Comparison of ENCODE assay signal across 8 cellular contexts in genomic region chr1:209850342-209850979, GRCh38. TPM values are rescaled to one million over a fixed set of nuclear protein-coding genes. Genes with fewer than 3 reads are reported as not detected.
A peak's percentile ranks its signal among the peaks of the same experiment; 100 is the strongest.
DNase-seq lines count a peak whose midpoint lies in the region; ATAC-seq and TF ChIP-seq lines count a peak whose summit lies in the region.

No MANE protein-coding gene starts in this region.

- no peaks in the 10 kb centered on the region for H4K20me1 ChIP-seq in SU-DHL-6 (ENCODE audit: low read depth, low read length)

- POLR2A ChIA-PET in Caco-2 (lab: Charles Lee) = no interaction called here

- no peak overlapping the region for H2AFZ ChIP-seq in SU-DHL-6 (ENCODE audit: low read depth, low read length, severe bottlenecking)

- H3K27ac ChIP-seq in SU-DHL-6 (ENCODE audit: low read depth, low read length) (no peak overlapping the region), dorsolateral prefrontal cortex (peak overlapping the region in 24 of 59 donors; percentile 6 to 72 (median 47))

- H3K9me3 ChIP-seq in Caco-2 = no peaks in the 10 kb centered on the region
- no peaks in the 10 kb centered on the region for H3K9me3 ChIP-seq in MG63
- no peaks in the 10 kb centered on the region for H3K9me3 ChIP-seq in SU-DHL-6 (ENCODE audit: insufficient read depth, low read length)

- H3F3A ChIP-seq in SU-DHL-6 (ENCODE audit: insufficient read depth) = no peaks in the 10 kb centered on the region

- H3K79me2 ChIP-seq in SU-DHL-6 (ENCODE audit: insufficient read depth, low read length) = peaks cover 5% of the 10 kb centered on the region; the same call in 1 of the 2 replicates

- H3K36me3 ChIP-seq in Caco-2 (ENCODE audit: control insufficient read depth, insufficient read depth, low read length) (peaks cover 3% of the 10 kb centered on the region), MG63 (peaks cover 85% of the 10 kb centered on the region), SU-DHL-6 (ENCODE audit: low read length) (peaks cover 29% of the 10 kb centered on the region)

- peak; percentile 66 to 74 for DNase-seq in Caco-2
- DNase-seq in MG63 = peak; percentile 44
- peak; percentile 51 to 92 (median 85) for DNase-seq in dorsolateral prefrontal cortex
- no peak for DNase-seq in NCI-H345 treated with DMSO at 0.1 percent for 48 hours (lab: John Stamatoyannopoulos, UW; ENCODE audit: unreplicated experiment)

- H3K4me1 ChIP-seq in Caco-2 = no peaks in the 10 kb centered on the region

- H3K4me1 Mint-ChIP-seq in Caco-2 (ENCODE audit: low read depth, unreplicated experiment) = no peaks in the 10 kb centered on the region
- H3K4me1 Mint-ChIP-seq in nephron = no peaks in the 10 kb centered on the region

- H3K36me3 Mint-ChIP-seq in Caco-2 (ENCODE audit: insufficient read depth, unreplicated experiment) = peaks cover 71% of the 10 kb centered on the region
- H3K36me3 Mint-ChIP-seq in nephron (ENCODE audit: low read depth) = peaks cover 47% of the 10 kb centered on the region

- TF ChIP-seq CTCF in Caco-2 (IDR thresholded peaks at IDR 0.05; ENCODE audit: insufficient read depth in 1 of 2, low read depth in 1 of 2, low read length in 1 of 2, severe bottlenecking in 1 of 2, unreplicated experiment in 1 of 2) = peak; percentile 74 to 79
- TF ChIP-seq CTCF in SU-DHL-6 (IDR thresholded peaks at IDR 0.05; ENCODE audit: insufficient read depth, low read length, poor library complexity, severe bottlenecking) = peak; percentile 57
- TF ChIP-seq CTCF in dorsolateral prefrontal cortex (IDR thresholded peaks at IDR 0.05 in 54 of 56, conservative IDR thresholded peaks at IDR 0.05 in 2 of 56; ENCODE audit: low read depth in 1 of 56, partially characterized antibody in 56 of 56) = peak; percentile 32 to 90 (median 74)
- TF ChIP-seq CTCF in nephron (IDR thresholded peaks at IDR 0.05; ENCODE audit: unreplicated experiment in 3 of 3) = peak; percentile 37 to 48 (median 47)

- H3K4me3 Mint-ChIP-seq in Caco-2 (ENCODE audit: unreplicated experiment) (no peak overlapping the region), nephron (no peak overlapping the region)

- no peak overlapping the region for H3K4me3 ChIP-seq in Caco-2 (ENCODE audit: low read depth, low read length)
- H3K4me3 ChIP-seq in MG63 = no peak overlapping the region
- H3K4me3 ChIP-seq in SU-DHL-6 (ENCODE audit: insufficient read depth, low read length, poor library complexity, severe bottlenecking) = no peak overlapping the region
- H3K4me3 ChIP-seq in dorsolateral prefrontal cortex = no peak overlapping the region

- CTCF ChIA-PET in Caco-2 (lab: Charles Lee) = no interaction called here

- H3K4me2 ChIP-seq in SU-DHL-6 (ENCODE audit: low read depth, low read length, poor library complexity, severe bottlenecking) = no peak overlapping the region

- H3K27me3 Mint-ChIP-seq in Caco-2 (ENCODE audit: insufficient read depth, unreplicated experiment) (no peaks in the 10 kb centered on the region), nephron (ENCODE audit: low read depth) (no peaks in the 10 kb centered on the region)

- intact Hi-C loops in Caco-2 (cut with micrococcal nuclease; ENCODE audit: unreplicated experiment) = loop anchor here (1.0 kb wide), 1 partner anchor 139 kb away; no protein-coding TSS in a partner anchor
- intact Hi-C loops in dorsolateral prefrontal cortex (cut with DNase I) = no loop called here

- no peaks in the 10 kb centered on the region for H3K9me3 Mint-ChIP-seq in Caco-2 (ENCODE audit: unreplicated experiment)
- no peaks in the 10 kb centered on the region for H3K9me3 Mint-ChIP-seq in nephron

- BruUV-seq in Caco-2 (replicated peaks; lab: Mats Ljungman, UMichigan) = no TSS peak

- no peaks in the 10 kb centered on the region for H3K9me2 ChIP-seq in SU-DHL-6 (replicated peaks; ENCODE audit: insufficient read depth, low read length)

- no peak overlapping the region for H3K9ac ChIP-seq in SU-DHL-6 (ENCODE audit: low read length)

- H3K27ac Mint-ChIP-seq in Caco-2 (ENCODE audit: unreplicated experiment) (no peak overlapping the region), nephron (no peak overlapping the region)

- ATAC-seq in GM21381 (IDR thresholded peaks at IDR 0.05; ENCODE audit: unreplicated experiment) (peak; percentile 82), GM21825 (IDR thresholded peaks at IDR 0.05; ENCODE audit: unreplicated experiment) (no peak)

- H3K27me3 ChIP-seq in Caco-2 (replicated peaks; ENCODE audit: control insufficient read depth, insufficient read depth, low read length) (no peaks in the 10 kb centered on the region), MG63 (no peaks in the 10 kb centered on the region), SU-DHL-6 (ENCODE audit: low read length) (no peaks in the 10 kb centered on the region), dorsolateral prefrontal cortex (no peaks in the 10 kb centered on the region)

RNA-seq across cellular contexts. Expression of gene UTP25, which starts 22.7 kb away (rescaled TPM):
- total RNA-seq in Caco-2 (2022) = 9.5 and 9.8 TPM in 2 replicates
- total RNA-seq in MG63 (2014; rRNA removed; shearing (Covaris generic); ENCODE audit: low replicate concordance) = 10.2 and 12.3 TPM in 2 replicates
- total RNA-seq in dorsolateral prefrontal cortex = 10 to 100 TPM in 71 of 120 experiments, 1 to 10 TPM in 49; 6.2 to 14.2 (median 10.6) TPM

RNA-seq across cellular contexts. Expression of gene IRF6, which starts 44.5 kb away (rescaled TPM):
- total RNA-seq in Caco-2 (2022) (27.3 and 30.3 TPM in 2 replicates), dorsolateral prefrontal cortex (1 to 10 TPM in 76 of 120 experiments, under 1 TPM in 44; 0.16 to 5.4 (median 1.3) TPM)
- not detected in 2 replicates for total RNA-seq in MG63 (2014; rRNA removed; shearing (Covaris generic); ENCODE audit: low replicate concordance)
